Comparison of ENCODE assay signal across 12 cellular contexts in genomic region chr9:105359899-105360298, GRCh38.
DNase-seq lines count a peak whose midpoint lies in the region; ATAC-seq lines count a peak whose summit lies in the region.
"Had no signal": no experiment of that assay in that cellular context is flagged by ENCODE, and none has a peak within 500 bp of the region (broad histone marks: within the 10 kb centered on the region; RNA-seq: fewer than 3 reads in every experiment).

No MANE protein-coding gene starts in this region.

- CTCF ChIA-PET in activated naive CD4-positive, alpha-beta T cell treated with anti-CD3 and anti-CD28 coated beads for 36 hours (lab: Charles Lee): no interaction called here

- H3K27ac Mint-ChIP-seq in activated naive CD4-positive, alpha-beta T cell treated with anti-CD3 and anti-CD28 coated beads for 36 hours: no peak overlapping the region
- H3K27ac Mint-ChIP-seq: B cell had no signal

- peak; percentile 37 for DNase-seq in activated naive CD4-positive, alpha-beta T cell treated with anti-CD3 and anti-CD28 coated beads for 36 hours
- no peak for DNase-seq in activated naive CD4-positive, alpha-beta T cell (lab: John Stamatoyannopoulos, UW)
- peak; percentile 94 for DNase-seq in amniotic epithelial cell (ENCODE audit: low read depth)
- DNase-seq in stimulated activated CD8-positive, alpha-beta memory T cell treated with anti-CD3 and anti-CD28 coated beads, Interleukin-7, amount 100 ng/mL, for 24 hours (ENCODE audit: low read depth): peak; percentile 6
- no peak for DNase-seq in Kasumi-1 (lab: John Stamatoyannopoulos, UW)
- DNase-seq: left lung, MM.1S, RPMI8226 had no signal

- peaks cover 17% of the 10 kb centered on the region for H3K36me3 Mint-ChIP-seq in activated naive CD4-positive, alpha-beta T cell treated with anti-CD3 and anti-CD28 coated beads for 36 hours (ENCODE audit: low read depth)

- no peaks in the 10 kb centered on the region for H3K27me3 Mint-ChIP-seq in activated naive CD4-positive, alpha-beta T cell treated with anti-CD3 and anti-CD28 coated beads for 36 hours (ENCODE audit: low read depth)
- H3K27me3 Mint-ChIP-seq: B cell had no signal

- H3K9me3 Mint-ChIP-seq in activated naive CD4-positive, alpha-beta T cell treated with anti-CD3 and anti-CD28 coated beads for 36 hours: no peaks in the 10 kb centered on the region

- intact Hi-C loops in activated naive CD4-positive, alpha-beta T cell treated with anti-CD3 and anti-CD28 coated beads for 36 hours (cut with micrococcal nuclease): loop anchor here (5.0 kb wide), 1 partner anchor 118 kb away; the partner anchor contains the start of gene SLC44A1

- no peak overlapping the region for H3K4me3 Mint-ChIP-seq in activated naive CD4-positive, alpha-beta T cell treated with anti-CD3 and anti-CD28 coated beads for 36 hours
- H3K4me3 Mint-ChIP-seq: B cell had no signal

- H3K4me1 Mint-ChIP-seq in activated naive CD4-positive, alpha-beta T cell treated with anti-CD3 and anti-CD28 coated beads for 36 hours (ENCODE audit: low read depth): peaks cover 7% of the 10 kb centered on the region

- peak; percentile 37 for ATAC-seq in HG03460 (IDR thresholded peaks at IDR 0.05; ENCODE audit: unreplicated experiment)
- ATAC-seq in HG03354 (IDR thresholded peaks at IDR 0.05; ENCODE audit: poor library complexity, severe bottlenecking, unreplicated experiment): no peak
- no peak for ATAC-seq in GM21447 (IDR thresholded peaks at IDR 0.05; ENCODE audit: unreplicated experiment)
- ATAC-seq: left lung had no signal

Comparison
In these comparisons a context has a peak if more than half of its experiments do, and no peak if none do; other contexts are left out.
1. DNase-seq: peak in activated naive CD4-positive, alpha-beta T cell treated with anti-CD3 and anti-CD28 coated beads for 36 hours (single experiment), amniotic epithelial cell (single experiment) and stimulated activated CD8-positive, alpha-beta memory T cell treated with anti-CD3 and anti-CD28 coated beads, Interleukin-7, amount 100 ng/mL, for 24 hours (single experiment); none in activated naive CD4-positive, alpha-beta T cell (0 of 4) and Kasumi-1 (0 of 2).